Comparison of ENCODE assay signal across 8 cellular contexts in the genomic region with DNA sequence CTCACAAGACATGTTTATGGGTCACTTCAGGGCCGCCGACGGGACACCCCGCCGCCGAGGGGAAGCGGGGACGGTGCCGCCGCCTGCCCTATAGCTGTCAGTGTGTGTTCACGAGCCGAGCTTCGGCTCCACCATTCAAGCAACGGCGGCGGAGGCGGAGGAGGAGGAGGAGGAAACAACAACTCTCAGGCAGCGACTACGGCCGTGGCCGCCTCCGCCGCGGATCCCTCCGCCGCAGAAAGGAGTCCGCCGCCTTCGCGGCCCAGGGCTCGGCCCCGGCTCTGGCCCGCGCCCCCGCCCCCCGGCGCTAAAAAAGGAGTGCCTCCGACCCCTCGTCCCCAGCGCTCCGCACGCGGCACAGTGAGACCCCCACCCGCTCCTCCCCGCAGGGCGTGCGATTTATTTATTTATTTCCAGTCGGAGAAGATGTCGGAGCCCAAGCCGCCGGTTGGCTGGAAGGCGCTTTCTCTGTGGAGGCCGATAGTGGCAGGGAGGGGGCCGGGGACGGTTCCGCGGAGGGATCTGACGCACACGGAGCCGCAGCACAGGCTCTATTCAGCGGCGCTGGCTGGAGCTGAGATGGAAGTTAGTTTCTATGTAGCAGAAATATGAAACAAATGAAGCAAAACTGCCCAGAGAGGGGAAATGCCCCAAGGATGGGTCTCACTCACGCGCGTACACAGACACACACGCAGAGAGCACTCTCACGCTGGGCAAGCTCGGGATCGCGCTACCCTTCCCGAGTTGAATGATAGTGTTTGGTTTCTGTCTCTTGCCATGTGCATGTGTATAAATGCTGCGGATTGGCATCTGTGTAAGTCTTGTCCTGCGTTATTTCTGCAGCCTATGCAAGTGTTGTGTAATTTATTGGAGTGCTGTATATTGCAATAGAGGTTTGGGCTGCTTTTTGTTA. TPM values are rescaled to one million over a fixed set of nuclear protein-coding genes. Genes with fewer than 3 reads are reported as not detected.
DNase-seq lines count a peak whose midpoint lies in the region; ATAC-seq, FAIRE-seq and TF ChIP-seq lines count a peak whose summit lies in the region.

Gene PHIP, minus strand, starts transcription at position 198 of the 913 bp plus-strand sequence. Its CDS starts 186 bp downstream, at position 12.

- ATAC-seq in GM18517 (IDR thresholded peaks at IDR 0.05; ENCODE audit: unreplicated experiment): peak; percentile 70
- peak; percentile 52 for ATAC-seq in HG03039 (IDR thresholded peaks at IDR 0.05; ENCODE audit: unreplicated experiment)

- peaks cover 15% of the 10 kb centered on the region for H3K4me1 ChIP-seq in hepatocyte (ENCODE audit: insufficient read depth)

- peak within 1 kb of the TSS; percentile 80 for H2AFZ ChIP-seq in hepatocyte

- no peaks in the 10 kb centered on the region for H3K9me2 ChIP-seq in hepatocyte (replicated peaks; ENCODE audit: insufficient read depth)

- H3K36me3 ChIP-seq in hepatocyte (replicated peaks; ENCODE audit: insufficient read depth, low read depth): no peaks in the 10 kb centered on the region

- H3K27ac ChIP-seq in hepatocyte: peak within 1 kb of the TSS; percentile 100

- no peak for TF ChIP-seq CTCF in astrocyte of the cerebellum (IDR thresholded peaks at IDR 0.05; ENCODE audit: low read depth, low read length, missing control alignments)
- TF ChIP-seq CTCF in hepatocyte (IDR thresholded peaks at IDR 0.05; ENCODE audit: poor library complexity): no peak
- no peak for TF ChIP-seq CTCF in D721Med (IDR thresholded peaks at IDR 0.05; ENCODE audit: insufficient read depth, missing control alignments)

- H3K4me3 ChIP-seq in astrocyte of the cerebellum (ENCODE audit: low read depth, low read length): peak within 1 kb of the TSS; percentile 74
- H3K4me3 ChIP-seq in hepatocyte: peak within 1 kb of the TSS; percentile 90

- in situ Hi-C loops in astrocyte of the cerebellum (cut with HindIII; ENCODE audit: low sequenced_read_pairs): no loop called here

- FAIRE-seq in D721Med (lab: Jason Lieb, UNC): no peak

- H4K20me1 ChIP-seq in hepatocyte (ENCODE audit: insufficient read depth, poor library complexity, severe bottlenecking): peaks cover 18% of the 10 kb centered on the region

- H3K79me2 ChIP-seq in hepatocyte: peaks cover 34% of the 10 kb centered on the region

- WGBS in hepatocyte (ENCODE audit: low lambda C conversion rate, missing lambda C conversion rate): under 1% methylated on average over 50 of the region's 73 CpGs

- peak within 1 kb of the TSS; percentile 86 for H3K4me2 ChIP-seq in hepatocyte

- peak; percentile 94 to 97 for DNase-seq in NCI-H2081 (lab: John Stamatoyannopoulos, UW)
- peak; percentile 85 for DNase-seq in T-helper 9 cell
- peak; percentile 92 for DNase-seq in astrocyte of the cerebellum (ENCODE audit: low read depth)
- peak; percentile 95 for DNase-seq in hepatocyte (ENCODE audit: low spot score)
- DNase-seq in retina: peak; percentile 99
- DNase-seq in D721Med (ENCODE audit: insufficient read length, low spot score): no peak

- H3K9me3 ChIP-seq in hepatocyte (ENCODE audit: low read depth): no peaks in the 10 kb centered on the region

- no peaks in the 10 kb centered on the region for H3K27me3 ChIP-seq in hepatocyte

RNA-seq across cellular contexts. Expression of gene PHIP, which starts in this region (rescaled TPM):
- total RNA-seq in hepatocyte: 38.0 and 44.4 TPM in 2 replicates
- 15.2 and 17.3 TPM in 2 replicates for polyA plus RNA-seq in hepatocyte
